ENCODE assay signal across 2 cellular contexts in genomic region chr12:11672833-11673232, GRCh38.
TF ChIP-seq lines count a peak whose summit lies in the region.

No MANE protein-coding gene starts in this region.

TF ChIP-seq in SK-N-SH, 30 proteins besides CTCF, POLR2A, EP300 and RAD21 (continued from another document):
- no peak for TF ChIP-seq REST (IDR thresholded peaks at IDR 0.05; ENCODE audit: low read depth, low read length)
- TF ChIP-seq NRF1 (IDR thresholded peaks at IDR 0.05; ENCODE audit: low read depth, low read length): no peak
- TF ChIP-seq, protein P1, sequence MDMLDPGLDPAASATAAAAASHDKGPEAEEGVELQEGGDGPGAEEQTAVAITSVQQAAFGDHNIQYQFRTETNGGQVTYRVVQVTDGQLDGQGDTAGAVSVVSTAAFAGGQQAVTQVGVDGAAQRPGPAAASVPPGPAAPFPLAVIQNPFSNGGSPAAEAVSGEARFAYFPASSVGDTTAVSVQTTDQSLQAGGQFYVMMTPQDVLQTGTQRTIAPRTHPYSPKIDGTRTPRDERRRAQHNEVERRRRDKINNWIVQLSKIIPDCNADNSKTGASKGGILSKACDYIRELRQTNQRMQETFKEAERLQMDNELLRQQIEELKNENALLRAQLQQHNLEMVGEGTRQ (IDR thresholded peaks at IDR 0.05; ENCODE audit: borderline replicate concordance, low read depth, low read length): no peak
- no peak for TF ChIP-seq POLR2AphosphoS5 (IDR thresholded peaks at IDR 0.05; ENCODE audit: low read depth, low read length)
- no peak for TF ChIP-seq JUND (IDR thresholded peaks at IDR 0.05)
- no peak for TF ChIP-seq TAF1 (IDR thresholded peaks at IDR 0.05; ENCODE audit: borderline replicate concordance, low read depth, low read length)
- no peak for TF ChIP-seq SMC3 (IDR thresholded peaks at IDR 0.05; ENCODE audit: low read depth, low read length)
- no peak for TF ChIP-seq RFX5 (IDR thresholded peaks at IDR 0.05; ENCODE audit: low read length)
- TF ChIP-seq, protein P2, sequence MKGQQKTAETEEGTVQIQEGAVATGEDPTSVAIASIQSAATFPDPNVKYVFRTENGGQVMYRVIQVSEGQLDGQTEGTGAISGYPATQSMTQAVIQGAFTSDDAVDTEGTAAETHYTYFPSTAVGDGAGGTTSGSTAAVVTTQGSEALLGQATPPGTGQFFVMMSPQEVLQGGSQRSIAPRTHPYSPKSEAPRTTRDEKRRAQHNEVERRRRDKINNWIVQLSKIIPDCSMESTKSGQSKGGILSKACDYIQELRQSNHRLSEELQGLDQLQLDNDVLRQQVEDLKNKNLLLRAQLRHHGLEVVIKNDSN (IDR thresholded peaks at IDR 0.05; ENCODE audit: borderline replicate concordance, low read depth): no peak
- TF ChIP-seq ZBTB33 (IDR thresholded peaks at IDR 0.05; ENCODE audit: borderline replicate concordance, low read depth): no peak
- no peak; the same call in 1 of the 2 replicates for TF ChIP-seq RCOR1 (IDR thresholded peaks at IDR 0.05; ENCODE audit: low read length)
- TF ChIP-seq FOSL2 (IDR thresholded peaks at IDR 0.05; ENCODE audit: borderline replicate concordance, low read depth): no peak
- no peak for TF ChIP-seq TEAD4 (IDR thresholded peaks at IDR 0.05; ENCODE audit: borderline replicate concordance, insufficient read depth)
- no peak for TF ChIP-seq MAX (IDR thresholded peaks at IDR 0.05; ENCODE audit: low read depth)

TF ChIP-seq in SK-N-SH treated with all-trans-retinoic acid at 6 μM for 48 hours, 23 proteins besides CTCF, POLR2A, EP300 and RAD21 (continued from another document):
- no peak for TF ChIP-seq POU6F1 (CRISPR knock-in tag; IDR thresholded peaks at IDR 0.05; ENCODE audit: borderline replicate concordance, low read depth)
- TF ChIP-seq ZNF70 (CRISPR knock-in tag; IDR thresholded peaks at IDR 0.05): no peak
- TF ChIP-seq, protein P3, sequence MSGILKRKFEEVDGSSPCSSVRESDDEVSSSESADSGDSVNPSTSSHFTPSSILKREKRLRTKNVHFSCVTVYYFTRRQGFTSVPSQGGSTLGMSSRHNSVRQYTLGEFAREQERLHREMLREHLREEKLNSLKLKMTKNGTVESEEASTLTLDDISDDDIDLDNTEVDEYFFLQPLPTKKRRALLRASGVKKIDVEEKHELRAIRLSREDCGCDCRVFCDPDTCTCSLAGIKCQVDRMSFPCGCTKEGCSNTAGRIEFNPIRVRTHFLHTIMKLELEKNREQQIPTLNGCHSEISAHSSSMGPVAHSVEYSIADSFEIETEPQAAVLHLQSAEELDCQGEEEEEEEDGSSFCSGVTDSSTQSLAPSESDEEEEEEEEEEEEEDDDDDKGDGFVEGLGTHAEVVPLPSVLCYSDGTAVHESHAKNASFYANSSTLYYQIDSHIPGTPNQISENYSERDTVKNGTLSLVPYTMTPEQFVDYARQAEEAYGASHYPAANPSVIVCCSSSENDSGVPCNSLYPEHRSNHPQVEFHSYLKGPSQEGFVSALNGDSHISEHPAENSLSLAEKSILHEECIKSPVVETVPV (CRISPR knock-in tag; IDR thresholded peaks at IDR 0.05): no peak
- no peak for TF ChIP-seq TOX (CRISPR knock-in tag; IDR thresholded peaks at IDR 0.05; ENCODE audit: borderline replicate concordance)
- TF ChIP-seq ESRRG (CRISPR knock-in tag; IDR thresholded peaks at IDR 0.05): no peak
- no peak for TF ChIP-seq ZNF8 (CRISPR knock-in tag; IDR thresholded peaks at IDR 0.05)
- TF ChIP-seq BACH2 (CRISPR knock-in tag; IDR thresholded peaks at IDR 0.05; ENCODE audit: borderline replicate concordance): no peak
- TF ChIP-seq ZNF565 (CRISPR knock-in tag; conservative IDR thresholded peaks at IDR 0.05; ENCODE audit: low read depth): no peak
